23 cellular contexts compared by ENCODE assay signal in genomic region chr10:13136651-13137050, GRCh38. TPM values are rescaled to one million over a fixed set of nuclear protein-coding genes. Genes with fewer than 3 reads are reported as not detected.
"Had no signal": no experiment of that assay in that cellular context is flagged by ENCODE, and none has a peak within 500 bp of the region (broad histone marks: within the 10 kb centered on the region; RNA-seq: fewer than 3 reads in every experiment).

No MANE protein-coding gene starts in this region.

- DNase-seq: KBM-7, MG63, NCI-H1092, NCI-H1105 treated with DMSO at 0.1 percent for 48 hours, NCI-H1417 treated with DMSO at 0.1 percent for 48 hours, NCI-H146, NCI-H1694 treated with DMSO at 0.1 percent for 48 hours, NCI-H1930, NCI-H2081, NCI-H2107, NCI-H2171, NCI-H226, NCI-H446, NCI-H510A, NCI-H524 treated with DMSO at 0.1 percent for 48 hours, PC-3, SHP77, SK-N-SH, SW 1271, T-cell had no signal

- H3K4me2 ChIP-seq: SK-N-SH had no signal

- H3K27me3 ChIP-seq: MG63 had no signal

- H3K9me3 ChIP-seq: MG63, SK-N-SH had no signal

- H3K4me3 ChIP-seq: MG63 had no signal

- ATAC-seq: Panc1, PC-3, T-cell had no signal

- H3K9ac ChIP-seq: SK-N-SH had no signal

- H3K27ac ChIP-seq: RWPE1 had no signal

RNA-seq across cellular contexts. Expression of gene MCM10, which starts 24.7 kb away (rescaled TPM):
- polyA plus RNA-seq: IgD-negative memory B cell had no signal
